10 cellular contexts compared by ENCODE assay signal in genomic region chr14:103921855-103922200, GRCh38. TPM values are rescaled to one million over a fixed set of nuclear protein-coding genes. Genes with fewer than 3 reads are reported as not detected.
DNase-seq lines count a peak whose midpoint lies in the region; ATAC-seq and TF ChIP-seq lines count a peak whose summit lies in the region.
"Not testable (repeated sequence)": the region's sequence is repeated elsewhere in the genome, so short reads cannot be mapped to it uniquely, and the experiment has no call there.
"Had no signal": no experiment of that assay in that cellular context is flagged by ENCODE, and none has a peak within 500 bp of the region (broad histone marks: within the 10 kb centered on the region; RNA-seq: fewer than 3 reads in every experiment).

No MANE protein-coding gene starts in this region.

- not testable (repeated sequence) for H3K27me3 Mint-ChIP-seq in activated T-cell treated with anti-CD3 and anti-CD28 coated beads, Interleukin-2, amount 50 U/mL, for 24 hours; nephron progenitor cell (ENCODE audit: low read depth, poor library complexity); stimulated activated naive CD8-positive, alpha-beta T cell treated with anti-CD3 and anti-CD28 coated beads, Interleukin-15, Interleukin-2, amounts not matched to agents 100 ng/mL and 50 ng/mL, for 24 hours

- peaks cover 27% of the 10 kb centered on the region for H3K36me3 Mint-ChIP-seq in activated T-cell treated with anti-CD3 and anti-CD28 coated beads, Interleukin-2, amount 50 U/mL, for 24 hours (ENCODE audit: low read depth)
- not testable (repeated sequence) for H3K36me3 Mint-ChIP-seq in nephron progenitor cell (ENCODE audit: low read depth); stimulated activated naive CD8-positive, alpha-beta T cell treated with anti-CD3 and anti-CD28 coated beads, Interleukin-15, Interleukin-2, amounts not matched to agents 100 ng/mL and 50 ng/mL, for 24 hours (ENCODE audit: low read depth)

- peak overlapping the region; percentile 95 for H3K4me3 Mint-ChIP-seq in activated T-cell treated with anti-CD3 and anti-CD28 coated beads, Interleukin-2, amount 50 U/mL, for 24 hours
- peak overlapping the region; percentile 96 for H3K4me3 Mint-ChIP-seq in nephron progenitor cell
- peak overlapping the region; percentile 96 for H3K4me3 Mint-ChIP-seq in stimulated activated naive CD8-positive, alpha-beta T cell treated with anti-CD3 and anti-CD28 coated beads, Interleukin-15, Interleukin-2, amounts not matched to agents 100 ng/mL and 50 ng/mL, for 24 hours

- not testable (repeated sequence) for H3K27me3 ChIP-seq in HCT116 (ENCODE audit: insufficient read depth, low read length); PC-9 (ENCODE audit: insufficient read depth, low read depth); hepatocyte

- not testable (repeated sequence) for TF ChIP-seq RAD21 in HCT116 (IDR thresholded peaks at IDR 0.05; ENCODE audit: low read depth)

- peak overlapping the region; percentile 33 for H3K4me3 ChIP-seq in AG10803 (ENCODE audit: low read length)
- peak overlapping the region; percentile 32 to 94 for H3K4me3 ChIP-seq in HCT116 (replicated peaks in 1 of 2; ENCODE audit: low read depth in 1 of 2, low read length in 2 of 2)
- peak overlapping the region; percentile 100 for H3K4me3 ChIP-seq in PC-9
- peak overlapping the region; percentile 69 for H3K4me3 ChIP-seq in choroid plexus epithelial cell (ENCODE audit: low read depth, low read length)
- not testable (repeated sequence) for H3K4me3 ChIP-seq in hepatocyte

- not testable (repeated sequence) for DNase-seq in AG10803 (ENCODE audit: low read depth); HCT116 (ENCODE audit: low read depth, low spot score); PC-9; activated T-cell treated with anti-CD3 and anti-CD28 coated beads, Interleukin-2, amount 50 U/mL, for 24 hours; choroid plexus epithelial cell (ENCODE audit: low read depth); hepatocyte (ENCODE audit: low spot score); nephron progenitor cell

- WGBS in hepatocyte (ENCODE audit: low lambda C conversion rate, missing lambda C conversion rate): 81% methylated on average over 12 of the region's 12 CpGs

- BruUV-seq in HCT116 (replicated peaks; lab: Mats Ljungman, UMichigan); PC-9 (replicated peaks; lab: Mats Ljungman, UMichigan): not testable (repeated sequence)

- H3K4me1 Mint-ChIP-seq in activated T-cell treated with anti-CD3 and anti-CD28 coated beads, Interleukin-2, amount 50 U/mL, for 24 hours (ENCODE audit: low read depth): peaks cover 20% of the 10 kb centered on the region
- peaks cover 29% of the 10 kb centered on the region for H3K4me1 Mint-ChIP-seq in nephron progenitor cell
- peaks cover 12% of the 10 kb centered on the region for H3K4me1 Mint-ChIP-seq in stimulated activated naive CD8-positive, alpha-beta T cell treated with anti-CD3 and anti-CD28 coated beads, Interleukin-15, Interleukin-2, amounts not matched to agents 100 ng/mL and 50 ng/mL, for 24 hours (ENCODE audit: low read depth)

- H3K36me3 ChIP-seq in HCT116 (ENCODE audit: control insufficient read depth in 1 of 2, insufficient read depth in 2 of 2, low read length in 2 of 2); hepatocyte (replicated peaks; ENCODE audit: insufficient read depth, low read depth): not testable (repeated sequence)
- H3K36me3 ChIP-seq in PC-9 (ENCODE audit: low read depth): peaks cover 14% of the 10 kb centered on the region

- not testable (repeated sequence) for H3K9me3 Mint-ChIP-seq in activated T-cell treated with anti-CD3 and anti-CD28 coated beads, Interleukin-2, amount 50 U/mL, for 24 hours; nephron progenitor cell; stimulated activated naive CD8-positive, alpha-beta T cell treated with anti-CD3 and anti-CD28 coated beads, Interleukin-15, Interleukin-2, amounts not matched to agents 100 ng/mL and 50 ng/mL, for 24 hours

- not testable (repeated sequence) for H4K20me1 ChIP-seq in HCT116 (ENCODE audit: insufficient read depth)
- H4K20me1 ChIP-seq in PC-9 (ENCODE audit: insufficient read depth) (peaks cover 23% of the 10 kb centered on the region), hepatocyte (ENCODE audit: insufficient read depth, poor library complexity, severe bottlenecking) (peaks cover 20% of the 10 kb centered on the region)

- H2AFZ ChIP-seq in HCT116 (ENCODE audit: low read depth, low read length, poor library complexity, severe bottlenecking) (peak overlapping the region; percentile 70), PC-9 (peak overlapping the region; percentile 79), hepatocyte (peak overlapping the region; percentile 88)

- ATAC-seq in HCT116: not testable (repeated sequence)

- not testable (repeated sequence) for TF ChIP-seq CTCF in AG10803 (conservative IDR thresholded peaks at IDR 0.05; ENCODE audit: low read length); HCT116 (IDR thresholded peaks at IDR 0.05 in 2 of 3, conservative IDR thresholded peaks at IDR 0.05 in 1 of 3; ENCODE audit: borderline replicate concordance in 1 of 3, insufficient read depth in 1 of 3, low read depth in 2 of 3, low read length in 2 of 3); PC-9 (conservative IDR thresholded peaks at IDR 0.05); choroid plexus epithelial cell (conservative IDR thresholded peaks at IDR 0.05; ENCODE audit: low read depth, low read length); hepatocyte (IDR thresholded peaks at IDR 0.05; ENCODE audit: poor library complexity); nephron progenitor cell (IDR thresholded peaks at IDR 0.05)

- peaks cover 45% of the 10 kb centered on the region for H3K79me2 ChIP-seq in HCT116 (ENCODE audit: insufficient read depth, low read length)
- H3K79me2 ChIP-seq in PC-9 (ENCODE audit: low read depth): peaks cover 44% of the 10 kb centered on the region
- H3K79me2 ChIP-seq in hepatocyte: peaks cover 44% of the 10 kb centered on the region

- H3F3A ChIP-seq in PC-9 (ENCODE audit: insufficient read depth, low read depth): peaks cover 15% of the 10 kb centered on the region

- intact Hi-C loops in HCT116 (cut with micrococcal nuclease): not testable (repeated sequence)
- intact Hi-C loops in PC-9 (cut with micrococcal nuclease; ENCODE audit: unreplicated experiment): loop anchor here (5.0 kb wide), 2 partner anchors 55 to 155 kb away; no protein-coding TSS in a partner anchor

- not testable (repeated sequence) for H3K9me3 ChIP-seq in HCT116 (ENCODE audit: control insufficient read depth in 1 of 2, insufficient read depth in 1 of 2, low read depth in 1 of 2, low read length in 2 of 2); PC-9 (ENCODE audit: insufficient read depth, low read depth); hepatocyte (ENCODE audit: low read depth)

- not testable (repeated sequence) for H3K27ac Mint-ChIP-seq in activated T-cell treated with anti-CD3 and anti-CD28 coated beads, Interleukin-2, amount 50 U/mL, for 24 hours; nephron progenitor cell; stimulated activated naive CD8-positive, alpha-beta T cell treated with anti-CD3 and anti-CD28 coated beads, Interleukin-15, Interleukin-2, amounts not matched to agents 100 ng/mL and 50 ng/mL, for 24 hours

- POLR2A ChIA-PET in HCT116 (lab: Charles Lee): interaction anchor here (1.2 kb wide), 1 partner anchor 12 kb away, joined by 3 read pairs; no protein-coding TSS in a partner anchor
- POLR2A ChIA-PET in PC-9 (lab: Charles Lee; ENCODE audit: unreplicated experiment): interaction anchor here (0.6 to 0.7 kb wide), 2 partner anchors 157 to 326 kb away, joined by 3 to 7 read pairs; no protein-coding TSS in a partner anchor

- H3K9me2 ChIP-seq in HCT116 (ENCODE audit: insufficient read depth); PC-9 (ENCODE audit: insufficient read depth); hepatocyte (replicated peaks; ENCODE audit: insufficient read depth): not testable (repeated sequence)

- not testable (repeated sequence) for H3K9ac ChIP-seq in HCT116 (ENCODE audit: low read length)

- not testable (repeated sequence) for TF ChIP-seq POLR2A in HCT116 (IDR thresholded peaks at IDR 0.05; ENCODE audit: borderline replicate concordance, extremely low read depth, insufficient read depth, insufficient read length)

- H3K4me1 ChIP-seq in HCT116 (ENCODE audit: control insufficient read depth in 1 of 2, insufficient read depth in 2 of 2, low read length in 2 of 2) (peaks cover 6 to 16% of the 10 kb centered on the region in 2 experiments; a peak in 3 of 4 replicates), PC-9 (replicated peaks; ENCODE audit: insufficient read depth) (peaks cover 14% of the 10 kb centered on the region)
- H3K4me1 ChIP-seq in hepatocyte (ENCODE audit: insufficient read depth): not testable (repeated sequence)

- RAD21 ChIA-PET in HCT116 (lab: Charles Lee; ENCODE audit: low non-redundant PET in 1 of 2, low total read pairs in 2 of 2, uncharacterized antibody in 2 of 2, unreplicated experiment in 2 of 2): not testable (repeated sequence)

- CTCF ChIA-PET in HCT116 (lab: Charles Lee): interaction anchor here (0.5 to 0.9 kb wide), 4 partner anchors 9 to 134 kb away, joined by 3 to 4 read pairs (median 3); no protein-coding TSS in a partner anchor
- CTCF ChIA-PET in PC-9 (lab: Charles Lee): interaction anchor here (0.7 kb wide), 1 partner anchor 369 kb away, joined by 3 read pairs; no protein-coding TSS in a partner anchor

- H3K4me2 ChIP-seq in HCT116 (ENCODE audit: low read length) (peak overlapping the region; percentile 88), PC-9 (peak overlapping the region; percentile 84), hepatocyte (peak overlapping the region; percentile 81)

- not testable (repeated sequence) for H3K27ac ChIP-seq in HCT116 (ENCODE audit: low read depth, low read length); PC-9; hepatocyte

RNA-seq across cellular contexts. Expression of gene TDRD9, which starts 6.4 kb away (rescaled TPM):
- total RNA-seq in HCT116 (2021; ENCODE audit: unreplicated experiment): not detected
- not detected in 2 replicates for polyA plus RNA-seq in HCT116 (2012)
- 0.15 TPM in 1 of 2 replicates, not detected in the other for total RNA-seq in PC-9 (2021)
- total RNA-seq in hepatocyte: 0.73 and 2.2 TPM in 2 replicates
- 1.3 and 2.3 TPM in 2 replicates for polyA plus RNA-seq in hepatocyte

RNA-seq across cellular contexts. Expression of gene RD3L, which starts 20.5 kb away (rescaled TPM):
- total RNA-seq in HCT116 (2021; ENCODE audit: unreplicated experiment) (not detected), PC-9 (2021) (not detected in 2 replicates), hepatocyte (not detected in 2 replicates)
- not detected in 2 replicates for polyA plus RNA-seq in HCT116 (2012)
- not detected in 2 replicates for polyA plus RNA-seq in hepatocyte
- total RNA-seq: lower leg skin had no signal
- polyA plus RNA-seq: thymus had no signal
